11 cellular contexts compared by ENCODE assay signal in the genomic region with DNA sequence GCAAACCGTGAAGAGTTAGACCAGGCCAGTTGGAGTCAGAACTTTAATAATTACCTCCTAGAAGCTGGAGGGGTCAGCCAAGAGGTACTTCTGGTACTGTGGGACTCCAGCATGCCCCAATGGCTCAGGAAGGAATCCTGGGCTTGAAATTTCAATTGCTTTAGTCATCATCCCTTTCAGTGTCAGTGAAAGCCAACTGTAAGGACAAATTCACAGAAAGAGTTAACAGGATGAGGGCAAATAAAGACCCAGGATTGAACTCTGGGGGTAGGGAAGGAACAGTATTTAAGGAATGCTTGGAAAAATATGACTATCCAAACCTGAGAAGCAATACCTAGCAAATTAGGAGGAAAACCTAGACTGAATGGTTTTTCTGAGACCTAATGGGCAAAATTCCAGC.
A peak's percentile ranks its signal among the peaks of the same experiment; 100 is the strongest.
DNase-seq lines count a peak whose midpoint lies in the region; ATAC-seq and TF ChIP-seq lines count a peak whose summit lies in the region.
"Had no signal": no experiment of that assay in that cellular context is flagged by ENCODE, and none has a peak within 500 bp of the region (broad histone marks: within the 10 kb centered on the region; RNA-seq: fewer than 3 reads in every experiment).

No MANE protein-coding gene starts in this region.

- peak; percentile 83 for ATAC-seq in sciatic nerve
- no peak for ATAC-seq in activated naive CD8-positive, alpha-beta T cell treated with anti-CD3 and anti-CD28 coated beads, Interleukin-2, amount 50 U/mL, for 24 hours

- no peaks in the 10 kb centered on the region for H3K27me3 Mint-ChIP-seq in activated naive CD8-positive, alpha-beta T cell treated with anti-CD3 and anti-CD28 coated beads, Interleukin-2, amount 50 U/mL, for 24 hours

- H3K4me2 ChIP-seq in Karpas-422 (ENCODE audit: low read depth, low read length, poor library complexity, severe bottlenecking) = no peak overlapping the region

- H3K9me3 ChIP-seq in Karpas-422 (ENCODE audit: low read length) (no peaks in the 10 kb centered on the region), tibial nerve (peaks cover 0 to 8% (median 3%) of the 10 kb centered on the region in 4 donors)

- intact Hi-C loops in sciatic nerve (cut with DNase I) = no loop called here

- no peak overlapping the region for H2AFZ ChIP-seq in Karpas-422 (ENCODE audit: low read length)

- no peaks in the 10 kb centered on the region for H3K27me3 ChIP-seq in Karpas-422 (ENCODE audit: low read length)
- no peaks in the 10 kb centered on the region for H3K27me3 ChIP-seq in tibial nerve

- no peak for TF ChIP-seq CTCF in tibial nerve (IDR thresholded peaks at IDR 0.05)

- H3K9ac ChIP-seq in Karpas-422 (ENCODE audit: low read length) = no peak overlapping the region

- no peaks in the 10 kb centered on the region for H3K79me2 ChIP-seq in Karpas-422 (ENCODE audit: low read length)

- no peak overlapping the region for H3K4me3 Mint-ChIP-seq in activated naive CD8-positive, alpha-beta T cell treated with anti-CD3 and anti-CD28 coated beads, Interleukin-2, amount 50 U/mL, for 24 hours

- H3K4me1 Mint-ChIP-seq in activated naive CD8-positive, alpha-beta T cell treated with anti-CD3 and anti-CD28 coated beads, Interleukin-2, amount 50 U/mL, for 24 hours = no peaks in the 10 kb centered on the region

- no peaks in the 10 kb centered on the region for H3K9me3 Mint-ChIP-seq in activated naive CD8-positive, alpha-beta T cell treated with anti-CD3 and anti-CD28 coated beads, Interleukin-2, amount 50 U/mL, for 24 hours

- H3K36me3 ChIP-seq in Karpas-422 (ENCODE audit: insufficient read depth, low read length) = no peaks in the 10 kb centered on the region
- H3K36me3 ChIP-seq in tibial nerve = no peaks in the 10 kb centered on the region

- no peaks in the 10 kb centered on the region for H3K36me3 Mint-ChIP-seq in activated naive CD8-positive, alpha-beta T cell treated with anti-CD3 and anti-CD28 coated beads, Interleukin-2, amount 50 U/mL, for 24 hours (ENCODE audit: low read depth)

- H3K9me2 ChIP-seq in Karpas-422 (replicated peaks; ENCODE audit: insufficient read depth, low read length) = no peaks in the 10 kb centered on the region

- H4K20me1 ChIP-seq in Karpas-422 (ENCODE audit: insufficient read depth, low read depth, low read length) = no peaks in the 10 kb centered on the region

- WGBS in tibial nerve, 2 donors = 43 to 44% methylated on average over 1 of the region's 1 CpG

- POLR2A ChIA-PET in HEK293T (lab: Yijun Ruan, JAX) = no interaction called here

- CTCF ChIA-PET in HEK293T (lab: Yijun Ruan, JAX) = interaction anchor here (0.6 kb wide), 1 partner anchor 25 kb away, joined by 3 read pairs; no protein-coding TSS in a partner anchor

- H3K27ac Mint-ChIP-seq in activated naive CD8-positive, alpha-beta T cell treated with anti-CD3 and anti-CD28 coated beads, Interleukin-2, amount 50 U/mL, for 24 hours = no peak overlapping the region

- no peak for TF ChIP-seq EP300 in tibial nerve (IDR thresholded peaks at IDR 0.05)

- peak; percentile 17 for DNase-seq in HEK293T (ENCODE audit: extremely low spot score)
- peak; percentile 87 to 96 for DNase-seq in SW 1271 (lab: John Stamatoyannopoulos, UW)
- DNase-seq in glomerular endothelial cell (ENCODE audit: extremely low read depth, low read depth, low spot score) = peak; percentile 96
- DNase-seq in sciatic nerve (ENCODE audit: low spot score) = no peak
- DNase-seq in activated naive CD8-positive, alpha-beta T cell treated with anti-CD3 and anti-CD28 coated beads, Interleukin-2, amount 50 U/mL, for 24 hours = no peak
- DNase-seq in Karpas-422 = no peak
- DNase-seq in tibial nerve (ENCODE audit: low spot score in 2 of 2) = no peak
- DNase-seq: activated CD4-positive, alpha-beta T cell treated with anti-CD3 and anti-CD28 coated beads for 1 hour; cerebellar nuclear complex; NCI-H187; nucleus accumbens had no signal

- H3K4me1 ChIP-seq in Karpas-422 (ENCODE audit: low read length) (no peaks in the 10 kb centered on the region), tibial nerve (peaks cover 0 to 33% (median 0%) of the 10 kb centered on the region in 4 donors)

- TF ChIP-seq POLR2A in tibial nerve (IDR thresholded peaks at IDR 0.05) = no peak

- H3K4me3 ChIP-seq in Karpas-422 (ENCODE audit: low read length) = no peak overlapping the region
- H3K4me3 ChIP-seq in tibial nerve = no peak overlapping the region

- H3K27ac ChIP-seq in Karpas-422 (ENCODE audit: low read length) (no peak overlapping the region), tibial nerve (no peak overlapping the region)

TF ChIP-seq in HEK293T, 16 proteins besides CTCF, POLR2A, EP300 and RAD21:
- no peak for TF ChIP-seq HDGF (IDR thresholded peaks at IDR 0.05; ENCODE audit: borderline replicate concordance)
- TF ChIP-seq BHLHE40 (IDR thresholded peaks at IDR 0.05; ENCODE audit: borderline replicate concordance) = no peak
- TF ChIP-seq LEF1 (IDR thresholded peaks at IDR 0.05; ENCODE audit: borderline replicate concordance) = no peak
- no peak for TF ChIP-seq ARNT (IDR thresholded peaks at IDR 0.05)
- TF ChIP-seq FOXA1 (IDR thresholded peaks at IDR 0.05) = no peak
- no peak for TF ChIP-seq NFRKB (IDR thresholded peaks at IDR 0.05)
- TF ChIP-seq ELF4 (IDR thresholded peaks at IDR 0.05) = no peak
- TF ChIP-seq, protein P1, sequence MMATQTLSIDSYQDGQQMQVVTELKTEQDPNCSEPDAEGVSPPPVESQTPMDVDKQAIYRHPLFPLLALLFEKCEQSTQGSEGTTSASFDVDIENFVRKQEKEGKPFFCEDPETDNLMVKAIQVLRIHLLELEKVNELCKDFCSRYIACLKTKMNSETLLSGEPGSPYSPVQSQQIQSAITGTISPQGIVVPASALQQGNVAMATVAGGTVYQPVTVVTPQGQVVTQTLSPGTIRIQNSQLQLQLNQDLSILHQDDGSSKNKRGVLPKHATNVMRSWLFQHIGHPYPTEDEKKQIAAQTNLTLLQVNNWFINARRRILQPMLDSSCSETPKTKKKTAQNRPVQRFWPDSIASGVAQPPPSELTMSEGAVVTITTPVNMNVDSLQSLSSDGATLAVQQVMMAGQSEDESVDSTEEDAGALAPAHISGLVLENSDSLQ (IDR thresholded peaks at IDR 0.05) = no peak
- TF ChIP-seq SP1 (IDR thresholded peaks at IDR 0.05) = no peak
- TF ChIP-seq FOXK2 (IDR thresholded peaks at IDR 0.05) = no peak
TF ChIP-seq in HEK293T: peak in this region for 0.

Comparison
In these comparisons a context has a peak if more than half of its experiments do, and no peak if none do; other contexts are left out.
1. DNase-seq: peak in HEK293T (single experiment), SW 1271 (2 of 2) and glomerular endothelial cell (single experiment); none in sciatic nerve (single experiment), activated naive CD8-positive, alpha-beta T cell treated with anti-CD3 and anti-CD28 coated beads, Interleukin-2, amount 50 U/mL, for 24 hours (single experiment), Karpas-422 (single experiment) and tibial nerve (0 of 2).